In the genomic region with DNA sequence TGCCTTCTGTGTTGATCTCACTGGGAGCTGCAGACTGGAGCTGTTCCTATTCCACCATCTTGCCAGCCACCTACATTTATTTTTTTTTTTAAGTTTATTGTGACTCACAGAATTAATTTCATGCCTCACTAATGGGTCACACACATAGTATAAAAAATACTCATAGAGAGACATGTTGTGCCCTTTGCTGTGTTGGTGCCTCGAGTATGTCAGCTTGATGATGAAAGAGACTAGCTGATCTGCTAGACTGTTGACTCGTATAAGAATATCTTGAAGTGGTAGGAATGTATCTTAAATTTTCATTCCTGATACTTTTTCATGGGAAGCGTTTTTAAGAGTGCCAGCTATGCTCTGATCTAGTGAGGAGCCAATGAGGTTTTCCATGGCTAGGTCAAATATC, we compare ENCODE assay signal across 23 cellular contexts. TPM values are rescaled to one million over a fixed set of nuclear protein-coding genes. Genes with fewer than 3 reads are reported as not detected.
A peak's percentile ranks its signal among the peaks of the same experiment; 100 is the strongest.
DNase-seq lines count a peak whose midpoint lies in the region; ATAC-seq and TF ChIP-seq lines count a peak whose summit lies in the region.
"Had no signal": no experiment of that assay in that cellular context is flagged by ENCODE, and none has a peak within 500 bp of the region (broad histone marks: within the 10 kb centered on the region; RNA-seq: fewer than 3 reads in every experiment).

No MANE protein-coding gene starts in this region.

- H3K27ac ChIP-seq in colonic mucosa: no peak overlapping the region
- H3K27ac ChIP-seq: SJSA1 had no signal

- DNase-seq in EH (ENCODE audit: low read depth): peak; percentile 69
- peak; percentile 44 for DNase-seq in HFFc6
- peak; percentile 18 for DNase-seq in adipocyte (ENCODE audit: low read depth)
- DNase-seq in fibroblast of mammary gland (ENCODE audit: low read depth): peak; percentile 46
- no peak for DNase-seq in T-helper 2 cell treated with Interferon-gamma antibody and Interleukin-4, amounts not matched to agents 5 μg/mL and 100 μg/mL, for 36 hours (ENCODE audit: low spot score)
- no peak for DNase-seq in NCI-H2196 treated with DMSO at 0.1 percent for 48 hours (lab: John Stamatoyannopoulos, UW; ENCODE audit: unreplicated experiment)
- DNase-seq in left lobe of liver (ENCODE audit: low spot score): no peak
- no peak for DNase-seq in colonic mucosa
- DNase-seq: C1 segment of cervical spinal cord; CD4-positive, alpha-beta memory T cell; COR-L47; DMS53; GF-D8; KG1; NCI-H1092; NCI-H1436 treated with DMSO at 0.1 percent for 48 hours; NCI-H1930; NCI-H2107; NCI-H446 treated with DMSO at 0.1 percent for 48 hours; NCI-H526 treated with DMSO at 0.1 percent for 48 hours; Right ventricle myocardium superior; RPMI8226 had no signal

- peaks cover 15% of the 10 kb centered on the region for H3K9me3 Mint-ChIP-seq in HFFc6
- H3K9me3 Mint-ChIP-seq in T-helper 2 cell treated with Interferon-gamma antibody and Interleukin-4, amounts not matched to agents 5 μg/mL and 100 μg/mL, for 36 hours: peaks cover 19% of the 10 kb centered on the region

- H3K4me1 ChIP-seq in adipocyte (ENCODE audit: control insufficient read depth, insufficient read depth, low read length): peaks cover 6% of the 10 kb centered on the region
- no peaks in the 10 kb centered on the region for H3K4me1 ChIP-seq in colonic mucosa
- H3K4me1 ChIP-seq: SJSA1 had no signal

- H3K27ac Mint-ChIP-seq in HFFc6: no peak overlapping the region
- H3K27ac Mint-ChIP-seq in T-helper 2 cell treated with Interferon-gamma antibody and Interleukin-4, amounts not matched to agents 5 μg/mL and 100 μg/mL, for 36 hours: no peak overlapping the region
- H3K27ac Mint-ChIP-seq: CD4-positive, alpha-beta memory T cell had no signal

- H3K9me3 ChIP-seq in adipocyte (ENCODE audit: control insufficient read depth, low read length): no peaks in the 10 kb centered on the region
- H3K9me3 ChIP-seq in colonic mucosa: no peaks in the 10 kb centered on the region
- H3K9me3 ChIP-seq: SJSA1 had no signal

- H3K4me1 Mint-ChIP-seq in HFFc6 (ENCODE audit: low read depth): peaks cover 7% of the 10 kb centered on the region
- H3K4me1 Mint-ChIP-seq in T-helper 2 cell treated with Interferon-gamma antibody and Interleukin-4, amounts not matched to agents 5 μg/mL and 100 μg/mL, for 36 hours (ENCODE audit: low read depth): no peaks in the 10 kb centered on the region
- H3K4me1 Mint-ChIP-seq: CD4-positive, alpha-beta memory T cell had no signal

- H3K27me3 ChIP-seq in adipocyte (replicated peaks; ENCODE audit: control insufficient read depth, insufficient read depth, low read length) (no peaks in the 10 kb centered on the region), colonic mucosa (no peaks in the 10 kb centered on the region)

- H3K36me3 Mint-ChIP-seq in HFFc6 (ENCODE audit: low read depth): peaks cover 21% of the 10 kb centered on the region
- no peaks in the 10 kb centered on the region for H3K36me3 Mint-ChIP-seq in T-helper 2 cell treated with Interferon-gamma antibody and Interleukin-4, amounts not matched to agents 5 μg/mL and 100 μg/mL, for 36 hours (ENCODE audit: low read depth)

- no peak overlapping the region for H3K4me3 Mint-ChIP-seq in HFFc6
- no peak overlapping the region for H3K4me3 Mint-ChIP-seq in T-helper 2 cell treated with Interferon-gamma antibody and Interleukin-4, amounts not matched to agents 5 μg/mL and 100 μg/mL, for 36 hours
- H3K4me3 Mint-ChIP-seq: CD4-positive, alpha-beta memory T cell had no signal

- H3K4me3 ChIP-seq in adipocyte (ENCODE audit: low read length) (no peak overlapping the region), fibroblast of mammary gland (ENCODE audit: control insufficient read depth, low read depth, low read length) (no peak overlapping the region), colonic mucosa (no peak overlapping the region)
- H3K4me3 ChIP-seq: SJSA1 had no signal

- intact Hi-C loops in colonic mucosa (cut with DNase I): no loop called here

- ATAC-seq in left lobe of liver: no peak

- H3K36me3 ChIP-seq in adipocyte (ENCODE audit: control insufficient read depth, insufficient read depth, low read length, severe bottlenecking): no peaks in the 10 kb centered on the region
- H3K36me3 ChIP-seq in colonic mucosa: no peaks in the 10 kb centered on the region
- H3K36me3 ChIP-seq: SJSA1 had no signal

- H3K9ac ChIP-seq in adipocyte (ENCODE audit: low read length) (no peak overlapping the region), colonic mucosa (ENCODE audit: low read depth in 2 of 2, low read length in 2 of 2) (no peak overlapping the region)

- H3K27me3 Mint-ChIP-seq in HFFc6 (ENCODE audit: insufficient read depth): peaks cover 7% of the 10 kb centered on the region
- peaks cover 42% of the 10 kb centered on the region for H3K27me3 Mint-ChIP-seq in T-helper 2 cell treated with Interferon-gamma antibody and Interleukin-4, amounts not matched to agents 5 μg/mL and 100 μg/mL, for 36 hours (ENCODE audit: low read depth)

- TF ChIP-seq CTCF in HFFc6 (IDR thresholded peaks at IDR 0.05): no peak
- no peak for TF ChIP-seq CTCF in fibroblast of mammary gland (conservative IDR thresholded peaks at IDR 0.05; ENCODE audit: control insufficient read depth, insufficient read depth, low read depth, low read length)
- TF ChIP-seq CTCF in colonic mucosa (IDR thresholded peaks at IDR 0.05): no peak

RNA-seq across cellular contexts. Expression of a gene that starts 28.6 kb away (rescaled TPM):
- total RNA-seq in HFFc6 (2021; fragmentation: NEBNext Ultra II Directional; extraction: Animal tissue kit (Norgen Biotek cat#: 25700)): 10 to 100 TPM in 3 of 6 experiments, 1 to 10 TPM in 3; 9.6 to 10.6 (median 10.0) TPM
- total RNA-seq in left lobe of liver (1.4 TPM), colonic mucosa (1 to 10 TPM; 7.9 to 9.7 TPM)

Comparison
In these comparisons a context has a peak if more than half of its experiments do, and no peak if none do; other contexts are left out.
1. DNase-seq: peak in EH (single experiment), HFFc6 (single experiment), adipocyte (single experiment) and fibroblast of mammary gland (single experiment); none in T-helper 2 cell treated with Interferon-gamma antibody and Interleukin-4, amounts not matched to agents 5 μg/mL and 100 μg/mL, for 36 hours (single experiment), NCI-H2196 treated with DMSO at 0.1 percent for 48 hours (single experiment), left lobe of liver (single experiment) and colonic mucosa (single experiment).